19 cellular contexts compared by ENCODE assay signal in genomic region chr2:188986839-188987238, GRCh38. TPM values are rescaled to one million over a fixed set of nuclear protein-coding genes. Genes with fewer than 3 reads are reported as not detected.
A peak's percentile ranks its signal among the peaks of the same experiment; 100 is the strongest.
DNase-seq lines count a peak whose midpoint lies in the region; ATAC-seq and TF ChIP-seq lines count a peak whose summit lies in the region.
"Had no signal": no experiment of that assay in that cellular context is flagged by ENCODE, and none has a peak within 500 bp of the region (broad histone marks: within the 10 kb centered on the region; RNA-seq: fewer than 3 reads in every experiment).

No MANE protein-coding gene starts in this region.

- no peak overlapping the region for H3K4me3 ChIP-seq in IMR-90 (ENCODE audit: insufficient read depth, low read depth, low read length)
- H3K4me3 ChIP-seq in esophagus squamous epithelium, result peak overlapping the region in 1 of 4 donors; percentile 7
- H3K4me3 ChIP-seq in trophoblast cell (ENCODE audit: low read depth, low read length), result no peak overlapping the region
- H3K4me3 ChIP-seq: A549, psoas muscle, SJCRH30, thyroid gland had no signal

- intact Hi-C loops in IMR-90 (cut with micrococcal nuclease) (no loop called here), esophagus squamous epithelium (cut with DNase I) (no loop called here)

- no TSS peak for BruUV-seq in IMR-90 (replicated peaks; lab: Mats Ljungman, UMichigan)

- H4K20me1 ChIP-seq in IMR-90 (ENCODE audit: insufficient read depth, low read length), result no peaks in the 10 kb centered on the region

- H3K18ac ChIP-seq in IMR-90 (ENCODE audit: low read depth, low read length), result no peak overlapping the region
- no peak overlapping the region for H3K18ac ChIP-seq in trophoblast cell (ENCODE audit: low read length)

- no peaks in the 10 kb centered on the region for H3K9me3 ChIP-seq in IMR-90 (ENCODE audit: control insufficient read depth, insufficient read depth, low read length)
- no peaks in the 10 kb centered on the region for H3K9me3 ChIP-seq in esophagus squamous epithelium
- H3K9me3 ChIP-seq in trophoblast cell (ENCODE audit: insufficient read depth, low read depth, low read length), result no peaks in the 10 kb centered on the region
- H3K9me3 ChIP-seq: A549, psoas muscle, SJCRH30, thyroid gland had no signal

- no peak overlapping the region; the same call in 1 of the 2 replicates for H4K5ac ChIP-seq in IMR-90 (ENCODE audit: low read depth, low read length)

- TF ChIP-seq POLR2A in IMR-90 (IDR thresholded peaks at IDR 0.05; ENCODE audit: low read depth, low read length) (no peak), esophagus squamous epithelium (IDR thresholded peaks at IDR 0.05) (no peak)

- no peak overlapping the region for H3K23ac ChIP-seq in IMR-90 (ENCODE audit: low read depth, low read length)
- H3K23ac ChIP-seq in trophoblast cell (ENCODE audit: low read length), result no peak overlapping the region

- H3K4me1 ChIP-seq in IMR-90 (ENCODE audit: control insufficient read depth, insufficient read depth, low read length), result peaks cover 4% of the 10 kb centered on the region
- no peaks in the 10 kb centered on the region for H3K4me1 ChIP-seq in esophagus squamous epithelium
- no peaks in the 10 kb centered on the region for H3K4me1 ChIP-seq in trophoblast cell (ENCODE audit: control insufficient read depth in 1 of 2, insufficient read depth in 2 of 2, low read length in 2 of 2)
- H3K4me1 ChIP-seq: psoas muscle, SJCRH30, thyroid gland had no signal

- dilution Hi-C loops in IMR-90 (cut with HindIII; ENCODE audit: low sequenced_read_pairs, unreplicated experiment), result no loop called here

- POLR2A ChIA-PET in IMR-90 (lab: Charles Lee; ENCODE audit: unreplicated experiment), result no interaction called here

- no peak overlapping the region for H3K4me2 ChIP-seq in IMR-90 (ENCODE audit: low read depth, low read length)
- H3K4me2 ChIP-seq in trophoblast cell (ENCODE audit: low read length), result no peak overlapping the region
- H3K4me2 ChIP-seq: A549 had no signal

- H3K27ac ChIP-seq in IMR-90 (ENCODE audit: insufficient read depth, low read length) (peak overlapping the region; percentile 26), esophagus squamous epithelium (peak overlapping the region in 3 of 4 donors; percentile 24 to 82 (median 79)), trophoblast cell (ENCODE audit: low read depth, low read length) (no peak overlapping the region)
- H3K27ac ChIP-seq: A549, psoas muscle, SJCRH30, thyroid gland had no signal

- no peaks in the 10 kb centered on the region for H3K9me1 ChIP-seq in IMR-90 (ENCODE audit: insufficient read depth, low read length)

- CTCF ChIA-PET in IMR-90 (lab: Yijun Ruan, JAX), result interaction anchor here (0.7 to 1.0 kb wide), 3 partner anchors 9 to 90 kb away, joined by 3 read pairs; no protein-coding TSS in a partner anchor

- no peak overlapping the region for H2BK15ac ChIP-seq in IMR-90 (ENCODE audit: low read depth, low read length)

- H3K4ac ChIP-seq in IMR-90 (ENCODE audit: low read depth, low read length) (no peak overlapping the region), trophoblast cell (ENCODE audit: low read depth, low read length) (no peak overlapping the region)

- H4K12ac ChIP-seq in trophoblast cell (ENCODE audit: low read depth, low read length), result no peak overlapping the region

- in situ Hi-C loops in IMR-90 (cut with MboI; ENCODE audit: low sequenced_read_pairs), result no loop called here

- no peak overlapping the region for H2BK20ac ChIP-seq in IMR-90 (ENCODE audit: low read depth, low read length)

- no CpG with 5 or more reads among the region's 4 CpGs for WGBS in IMR-90 (ENCODE audit: extremely low coverage in 2 of 2, insufficient read length in 1 of 2), 2 experiments
- 48 to 59% methylated on average over 4 of the region's 4 CpGs for WGBS in esophagus squamous epithelium, 2 donors
- no CpG with 5 or more reads among the region's 4 CpGs for WGBS in trophoblast cell (ENCODE audit: extremely low coverage, insufficient coverage, insufficient read length)

- H2AK5ac ChIP-seq in IMR-90 (ENCODE audit: low read depth, low read length), result no peak overlapping the region
- H2AK5ac ChIP-seq in trophoblast cell (ENCODE audit: low read length), result no peak overlapping the region

- no peak overlapping the region for H2BK120ac ChIP-seq in IMR-90 (ENCODE audit: low read depth, low read length)
- H2BK120ac ChIP-seq in trophoblast cell (ENCODE audit: insufficient read depth, low read length, poor library complexity), result no peak overlapping the region

- no peaks in the 10 kb centered on the region for H3K27me3 ChIP-seq in IMR-90 (ENCODE audit: control insufficient read depth, insufficient read depth, low read length)
- H3K27me3 ChIP-seq in esophagus squamous epithelium, result no peaks in the 10 kb centered on the region
- no peaks in the 10 kb centered on the region for H3K27me3 ChIP-seq in trophoblast cell (ENCODE audit: insufficient read depth, low read length)
- H3K27me3 ChIP-seq: SJCRH30, thyroid gland had no signal

- no peak for TF ChIP-seq CTCF in IMR-90 (conservative IDR thresholded peaks at IDR 0.05; ENCODE audit: low read depth, low read length)
- TF ChIP-seq CTCF in esophagus squamous epithelium (IDR thresholded peaks at IDR 0.05), result no peak

- DNase-seq in AG08395 (ENCODE audit: low spot score) (peak; percentile 12), IMR-90 (peak; percentile 51), esophagus squamous epithelium (lab: John Stamatoyannopoulos, UW) (no peak), trophoblast cell (peak; percentile 8 to 44), NK-92 (lab: John Stamatoyannopoulos, UW; ENCODE audit: unreplicated experiment) (no peak), GM19240 (ENCODE audit: insufficient read length, low spot score) (no peak), NCI-H748 treated with DMSO at 0.1 percent for 48 hours (lab: John Stamatoyannopoulos, UW) (no peak), GF-D8 (lab: John Stamatoyannopoulos, UW) (no peak)
- DNase-seq: activated CD4-positive, CD25-positive, alpha-beta regulatory T cell treated with anti-CD3 and anti-CD28 coated beads, Interleukin-2, amount 50 U/mL, for 72 hours; CD8-positive, alpha-beta memory T cell; DND-41; NCI-H2029; NCI-H510A treated with DMSO at 0.1 percent for 48 hours; OCI-M1; psoas muscle; SJCRH30; stimulated activated CD4-positive, alpha-beta T cell treated with anti-CD3 and anti-CD28 coated beads, Interleukin-12 subunit alpha, Interleukin-12 subunit beta, amount 100 ng/mL, for 4 hours; thyroid gland had no signal

- H3K14ac ChIP-seq in IMR-90 (replicated peaks; ENCODE audit: low read depth, low read length), result no peak overlapping the region
- H3K14ac ChIP-seq in trophoblast cell (ENCODE audit: low read length), result no peak overlapping the region

- no peak for ATAC-seq in IMR-90 (ENCODE audit: low read depth)
- ATAC-seq: A549, psoas muscle had no signal

- H2BK5ac ChIP-seq in IMR-90 (ENCODE audit: low read depth, low read length, poor library complexity, severe bottlenecking) (peak overlapping the region; percentile 70), trophoblast cell (ENCODE audit: low read depth, low read length, poor library complexity) (no peak overlapping the region)

- H3K79me1 ChIP-seq in IMR-90 (ENCODE audit: low read depth in 1 of 2, low read length in 2 of 2), result peaks cover 12 to 27% of the 10 kb centered on the region in 2 experiments; a peak in 3 of 4 replicates
- H3K79me1 ChIP-seq in trophoblast cell (ENCODE audit: low read length), result no peaks in the 10 kb centered on the region

- no peak overlapping the region for H3K9ac ChIP-seq in IMR-90 (ENCODE audit: low read depth, low read length)
- no peak overlapping the region for H3K9ac ChIP-seq in trophoblast cell (ENCODE audit: low read length)

- H2BK12ac ChIP-seq in trophoblast cell (ENCODE audit: low read length), result no peak overlapping the region

- no peak overlapping the region for H2AFZ ChIP-seq in IMR-90 (replicated peaks; ENCODE audit: low read length, poor library complexity)
- H2AFZ ChIP-seq in trophoblast cell (ENCODE audit: insufficient read depth, low read length, poor library complexity), result no peak overlapping the region

- no peak for TF ChIP-seq RAD21 in IMR-90 (IDR thresholded peaks at IDR 0.05; ENCODE audit: low read length)

- H4K91ac ChIP-seq in IMR-90 (ENCODE audit: insufficient read depth, low read depth, low read length), result no peak overlapping the region
- no peak overlapping the region for H4K91ac ChIP-seq in trophoblast cell (ENCODE audit: low read depth, low read length)

- no peaks in the 10 kb centered on the region for H3K79me2 ChIP-seq in trophoblast cell (ENCODE audit: control insufficient read depth, insufficient read depth, low read length, poor library complexity)

- peak overlapping the region in 1 of 2 experiments; percentile 60; a peak in 1 of 4 replicates for H4K8ac ChIP-seq in IMR-90 (ENCODE audit: low read depth in 2 of 2, low read length in 2 of 2)
- no peak overlapping the region for H4K8ac ChIP-seq in trophoblast cell (ENCODE audit: low read depth, low read length)

- H3K56ac ChIP-seq in IMR-90 (ENCODE audit: extremely low read depth, insufficient read depth, low read length), result no peak overlapping the region

- no peak overlapping the region for H2AK9ac ChIP-seq in IMR-90 (replicated peaks; ENCODE audit: low read depth, low read length, poor library complexity)

- H3K36me3 ChIP-seq in IMR-90 (ENCODE audit: control insufficient read depth, insufficient read depth, low read length), result peaks cover 66% of the 10 kb centered on the region
- H3K36me3 ChIP-seq in esophagus squamous epithelium, result peaks cover 0 to 4% (median 0%) of the 10 kb centered on the region in 3 donors
- peaks cover 6 to 10% of the 10 kb centered on the region in 2 experiments for H3K36me3 ChIP-seq in trophoblast cell (ENCODE audit: control insufficient read depth in 1 of 2, insufficient read depth in 2 of 2, low read length in 2 of 2)
- H3K36me3 ChIP-seq: SJCRH30, thyroid gland had no signal

TF ChIP-seq in IMR-90, 13 proteins besides CTCF, POLR2A, EP300 and RAD21 (continues in another document):
- TF ChIP-seq MAZ (IDR thresholded peaks at IDR 0.05; ENCODE audit: borderline replicate concordance, low read depth, low read length) (no peak), BHLHE40 (IDR thresholded peaks at IDR 0.05; ENCODE audit: low read depth, low read length) (no peak), MAFK (IDR thresholded peaks at IDR 0.05; ENCODE audit: low read depth, low read length) (no peak), FOS (IDR thresholded peaks at IDR 0.05; ENCODE audit: low read depth, low read length) (no peak), RFX5 (IDR thresholded peaks at IDR 0.05; ENCODE audit: low read depth, low read length) (no peak), CEBPB (IDR thresholded peaks at IDR 0.05; ENCODE audit: low read depth, low read length) (no peak), MXI1 (IDR thresholded peaks at IDR 0.05; ENCODE audit: borderline replicate concordance, low read depth, low read length) (no peak), CHD1 (IDR thresholded peaks at IDR 0.05; ENCODE audit: low read depth, low read length) (no peak)

RNA-seq across cellular contexts. Expression of gene COL3A1, which starts 12.7 kb away (rescaled TPM):
- total RNA-seq in IMR-90 (2012; rRNA removed) (408 and 411 TPM in 2 replicates), esophagus squamous epithelium (100 to 1,000 TPM in 1 of 4 donors, 10 to 100 TPM in 3; 14.9 to 119 (median 63.8) TPM)
- polyA plus RNA-seq in IMR-90 (2012; rRNA removed), result 326 and 402 TPM in 2 replicates
- polyA plus RNA-seq in IMR-90 (2012; cell fraction: cytosol; rRNA removed), result 382 and 438 TPM in 2 replicates
- polyA plus RNA-seq in IMR-90 (2012; cell fraction: nucleus; rRNA removed; ENCODE audit: low replicate concordance), result 291 and 482 TPM in 2 replicates
- polyA plus RNA-seq in trophoblast cell (2013), result 842 and 849 TPM in 2 replicates
- polyA plus RNA-seq: CD8-positive, alpha-beta memory T cell had no signal

Comparison
In these comparisons a context has a peak if more than half of its experiments do, and no peak if none do; other contexts are left out.
1. DNase-seq: peak in AG08395 (single experiment), IMR-90 (single experiment) and trophoblast cell (2 of 2); none in esophagus squamous epithelium (single experiment), NK-92 (single experiment), GM19240 (single experiment), NCI-H748 treated with DMSO at 0.1 percent for 48 hours (single experiment) and GF-D8 (single experiment).